ENCODE assay signal across 16 cellular contexts in the genomic region with DNA sequence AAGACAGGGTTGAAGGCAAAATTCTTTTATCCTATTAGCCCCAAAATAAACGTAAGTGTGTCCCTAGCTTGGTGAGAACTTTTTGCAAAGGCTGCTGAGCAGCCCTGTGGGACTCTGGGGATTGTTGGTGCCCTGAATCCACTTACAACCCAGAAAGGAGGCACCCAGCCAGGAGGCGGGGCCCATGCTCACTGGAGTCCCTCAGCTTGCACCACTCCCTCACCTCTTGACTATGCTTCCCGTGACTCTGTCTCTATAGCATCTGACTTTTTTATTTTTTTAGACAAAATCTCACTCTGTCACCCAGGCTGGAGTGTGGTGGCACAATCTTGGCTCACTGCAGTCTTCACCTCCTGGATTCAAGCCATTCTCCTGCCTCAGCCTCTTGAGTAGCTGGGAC. TPM values are rescaled to one million over a fixed set of nuclear protein-coding genes. Genes with fewer than 3 reads are reported as not detected.
DNase-seq lines count a peak whose midpoint lies in the region; ATAC-seq and TF ChIP-seq lines count a peak whose summit lies in the region.
"Had no signal": no experiment of that assay in that cellular context is flagged by ENCODE, and none has a peak within 500 bp of the region (broad histone marks: within the 10 kb centered on the region; RNA-seq: fewer than 3 reads in every experiment).

No MANE protein-coding gene starts in this region.

- TF ChIP-seq CTCF in testis (IDR thresholded peaks at IDR 0.05), result no peak

- intact Hi-C loops in testis (cut with DNase I; ENCODE audit: low total_unique reads), result no loop called here

- peak overlapping the region; percentile 69 for H3K27ac Mint-ChIP-seq in activated naive CD8-positive, alpha-beta T cell treated with anti-CD3 and anti-CD28 coated beads for 36 hours
- peak overlapping the region; percentile 68 for H3K27ac Mint-ChIP-seq in stimulated activated effector memory CD8-positive, alpha-beta T cell treated with anti-CD3 and anti-CD28 coated beads, Interleukin-12 subunit alpha, Interleukin-12 subunit beta, amount 100 ng/mL, for 72 hours
- H3K27ac Mint-ChIP-seq: immature natural killer cell had no signal

- H3K36me3 ChIP-seq in testis (ENCODE audit: low read depth, missing control alignments), result no peaks in the 10 kb centered on the region
- H3K36me3 ChIP-seq: cardiac muscle cell, gastroesophageal sphincter, suprapubic skin had no signal

- no peak overlapping the region for H3K4me3 ChIP-seq in testis
- H3K4me3 ChIP-seq: cardiac muscle cell, gastroesophageal sphincter, suprapubic skin had no signal

- peaks cover 9% of the 10 kb centered on the region for H3K4me1 ChIP-seq in testis

- no peak for ATAC-seq in activated T-cell treated with anti-CD3 and anti-CD28 coated beads, Interleukin-2, amount 50 U/mL, for 4 hours
- no peak for ATAC-seq in stimulated activated effector memory CD8-positive, alpha-beta T cell treated with anti-CD3 and anti-CD28 coated beads, Interleukin-12 subunit alpha, Interleukin-12 subunit beta, amount 100 ng/mL, for 72 hours
- ATAC-seq in HG02970 (IDR thresholded peaks at IDR 0.05; ENCODE audit: low FRiP score, unreplicated experiment), result no peak
- ATAC-seq: gastroesophageal sphincter had no signal

- 85 to 94% methylated on average over 3 of the region's 3 CpGs for WGBS in testis, 2 donors

- no peaks in the 10 kb centered on the region for H3K9me3 Mint-ChIP-seq in activated T-cell treated with anti-CD3 and anti-CD28 coated beads, Interleukin-2, amount 50 U/mL, for 4 hours
- peaks cover 6% of the 10 kb centered on the region for H3K9me3 Mint-ChIP-seq in activated naive CD8-positive, alpha-beta T cell treated with anti-CD3 and anti-CD28 coated beads for 36 hours
- H3K9me3 Mint-ChIP-seq in stimulated activated effector memory CD8-positive, alpha-beta T cell treated with anti-CD3 and anti-CD28 coated beads, Interleukin-12 subunit alpha, Interleukin-12 subunit beta, amount 100 ng/mL, for 72 hours, result no peaks in the 10 kb centered on the region
- H3K9me3 Mint-ChIP-seq: immature natural killer cell had no signal

- no peak overlapping the region for H3K27ac ChIP-seq in testis
- H3K27ac ChIP-seq: cardiac muscle cell, gastroesophageal sphincter, suprapubic skin had no signal

- no peaks in the 10 kb centered on the region for H3K27me3 Mint-ChIP-seq in activated T-cell treated with anti-CD3 and anti-CD28 coated beads, Interleukin-2, amount 50 U/mL, for 4 hours (ENCODE audit: low read depth)
- H3K27me3 Mint-ChIP-seq in activated naive CD8-positive, alpha-beta T cell treated with anti-CD3 and anti-CD28 coated beads for 36 hours, result no peaks in the 10 kb centered on the region

- peaks cover 4% of the 10 kb centered on the region for H3K36me3 Mint-ChIP-seq in activated T-cell treated with anti-CD3 and anti-CD28 coated beads, Interleukin-2, amount 50 U/mL, for 4 hours (ENCODE audit: insufficient read depth)
- H3K36me3 Mint-ChIP-seq in activated naive CD8-positive, alpha-beta T cell treated with anti-CD3 and anti-CD28 coated beads for 36 hours, result peaks cover 10% of the 10 kb centered on the region
- peaks cover 43% of the 10 kb centered on the region for H3K36me3 Mint-ChIP-seq in stimulated activated effector memory CD8-positive, alpha-beta T cell treated with anti-CD3 and anti-CD28 coated beads, Interleukin-12 subunit alpha, Interleukin-12 subunit beta, amount 100 ng/mL, for 72 hours
- H3K36me3 Mint-ChIP-seq: immature natural killer cell had no signal

- peak; percentile 11 for DNase-seq in activated T-cell treated with anti-CD3 and anti-CD28 coated beads for 1 hour (ENCODE audit: low read depth)
- DNase-seq in activated T-cell treated with anti-CD3 and anti-CD28 coated beads, Interleukin-2, amount 50 U/mL, for 4 hours, result no peak
- peak; percentile 19 for DNase-seq in NCI-H2029 treated with DMSO at 0.1 percent for 48 hours (lab: John Stamatoyannopoulos, UW)
- DNase-seq in activated naive CD8-positive, alpha-beta T cell treated with anti-CD3 and anti-CD28 coated beads for 36 hours, result no peak
- DNase-seq in stimulated activated effector memory CD8-positive, alpha-beta T cell treated with anti-CD3 and anti-CD28 coated beads, Interleukin-12 subunit alpha, Interleukin-12 subunit beta, amount 100 ng/mL, for 72 hours (ENCODE audit: low spot score in 2 of 2), result no peak
- no peak for DNase-seq in NCI-H226
- DNase-seq in testis, result no peak
- DNase-seq: DMS153, immature natural killer cell, midbrain, SHP77, small intestine had no signal

- H3K9me3 ChIP-seq in testis, result no peaks in the 10 kb centered on the region
- H3K9me3 ChIP-seq: gastroesophageal sphincter, suprapubic skin had no signal

- H3K4me1 Mint-ChIP-seq in activated T-cell treated with anti-CD3 and anti-CD28 coated beads, Interleukin-2, amount 50 U/mL, for 4 hours (ENCODE audit: low read depth), result peaks cover 89% of the 10 kb centered on the region
- H3K4me1 Mint-ChIP-seq in activated naive CD8-positive, alpha-beta T cell treated with anti-CD3 and anti-CD28 coated beads for 36 hours, result peaks cover 88% of the 10 kb centered on the region
- H3K4me1 Mint-ChIP-seq in stimulated activated effector memory CD8-positive, alpha-beta T cell treated with anti-CD3 and anti-CD28 coated beads, Interleukin-12 subunit alpha, Interleukin-12 subunit beta, amount 100 ng/mL, for 72 hours, result peaks cover 82% of the 10 kb centered on the region

- no peak for TF ChIP-seq POLR2A in testis (IDR thresholded peaks at IDR 0.05)

- H3K4me3 Mint-ChIP-seq in activated T-cell treated with anti-CD3 and anti-CD28 coated beads, Interleukin-2, amount 50 U/mL, for 4 hours, result no peak overlapping the region
- H3K4me3 Mint-ChIP-seq in activated naive CD8-positive, alpha-beta T cell treated with anti-CD3 and anti-CD28 coated beads for 36 hours, result no peak overlapping the region
- H3K4me3 Mint-ChIP-seq in stimulated activated effector memory CD8-positive, alpha-beta T cell treated with anti-CD3 and anti-CD28 coated beads, Interleukin-12 subunit alpha, Interleukin-12 subunit beta, amount 100 ng/mL, for 72 hours, result peak overlapping the region; percentile 80
- H3K4me3 Mint-ChIP-seq: immature natural killer cell had no signal

- no peaks in the 10 kb centered on the region for H3K27me3 ChIP-seq in testis
- H3K27me3 ChIP-seq: cardiac muscle cell, gastroesophageal sphincter had no signal

RNA-seq across cellular contexts. Expression of a gene that starts 15.8 kb away (rescaled TPM):
- 10 to 100 TPM; 19.2 to 33.2 (median 19.4) TPM for total RNA-seq in activated T-cell treated with anti-CD3 and anti-CD28 coated beads, Interleukin-2, amount 50 U/mL, for 4 hours
- total RNA-seq in activated naive CD8-positive, alpha-beta T cell treated with anti-CD3 and anti-CD28 coated beads for 36 hours, result 1 to 10 TPM in 1 of 2 experiments, under 1 TPM in 1; 0.76 to 1.3 TPM
- total RNA-seq in testis, result 10 to 100 TPM; 35.1 to 74.1 TPM
- 93.1 TPM for polyA plus RNA-seq in testis (ENCODE audit: insufficient read depth, low read depth, low replicate concordance)

RNA-seq across cellular contexts. Expression of a gene that starts 57.3 kb away (rescaled TPM):
- total RNA-seq in activated T-cell treated with anti-CD3 and anti-CD28 coated beads, Interleukin-2, amount 50 U/mL, for 4 hours, result under 1 TPM; 0.38 to 0.48 (median 0.47) TPM
- not detected for total RNA-seq in activated naive CD8-positive, alpha-beta T cell treated with anti-CD3 and anti-CD28 coated beads for 36 hours
- total RNA-seq in testis, result 1 to 10 TPM; 6.5 to 7.4 TPM
- polyA plus RNA-seq in testis (ENCODE audit: insufficient read depth, low read depth, low replicate concordance), result 5.5 TPM
- polyA plus RNA-seq: immature natural killer cell had no signal

Comparison
In these comparisons a context has a peak if more than half of its experiments do, and no peak if none do; other contexts are left out.
1. DNase-seq: peak in activated T-cell treated with anti-CD3 and anti-CD28 coated beads for 1 hour (single experiment) and NCI-H2029 treated with DMSO at 0.1 percent for 48 hours (single experiment); none in activated T-cell treated with anti-CD3 and anti-CD28 coated beads, Interleukin-2, amount 50 U/mL, for 4 hours (single experiment), activated naive CD8-positive, alpha-beta T cell treated with anti-CD3 and anti-CD28 coated beads for 36 hours (single experiment), stimulated activated effector memory CD8-positive, alpha-beta T cell treated with anti-CD3 and anti-CD28 coated beads, Interleukin-12 subunit alpha, Interleukin-12 subunit beta, amount 100 ng/mL, for 72 hours (0 of 2), NCI-H226 (single experiment) and testis (single experiment).
2. RNA of a gene that starts 15.8 kb away (total RNA-seq): 35.1 to 74.1 TPM in testis and 19.2 to 33.2 TPM in activated T-cell treated with anti-CD3 and anti-CD28 coated beads, Interleukin-2, amount 50 U/mL, for 4 hours; 0.76 to 1.3 TPM in activated naive CD8-positive, alpha-beta T cell treated with anti-CD3 and anti-CD28 coated beads for 36 hours; every median in the first group is over 4 times any median in the second.
3. RNA of a gene that starts 57.3 kb away (total RNA-seq): 6.5 to 7.4 TPM in testis; 0.38 to 0.48 TPM in activated T-cell treated with anti-CD3 and anti-CD28 coated beads, Interleukin-2, amount 50 U/mL, for 4 hours and not detected in activated naive CD8-positive, alpha-beta T cell treated with anti-CD3 and anti-CD28 coated beads for 36 hours; every median in the first group is over 4 times any median in the second.